In the genomic region with DNA sequence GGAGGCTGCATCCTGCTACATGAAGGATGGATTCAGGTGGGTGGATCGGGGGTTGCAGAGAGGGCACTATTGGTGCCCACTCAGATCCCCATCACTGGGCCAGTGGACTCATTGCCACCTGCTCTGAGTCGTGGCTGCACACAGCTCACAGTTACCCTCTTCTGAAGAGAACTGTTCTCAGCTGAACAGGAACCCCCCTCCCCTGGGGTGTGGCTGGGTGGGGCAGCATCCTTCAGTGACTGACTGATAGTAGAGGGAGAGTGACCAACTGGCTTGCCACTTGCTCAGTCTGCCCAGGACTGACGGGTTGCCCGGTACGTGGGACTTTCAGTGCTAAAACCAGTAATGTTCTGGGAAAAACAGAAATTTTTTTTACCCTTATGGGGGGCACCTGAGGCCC, we compare ENCODE assay signal across 6 cellular contexts.
"Had no signal": no experiment of that assay in that cellular context is flagged by ENCODE, and none has a peak within 500 bp of the region (broad histone marks: within the 10 kb centered on the region; RNA-seq: fewer than 3 reads in every experiment).

No MANE protein-coding gene starts in this region.

- H3K36me3 Mint-ChIP-seq: IgD-negative memory B cell had no signal

- H3K4me3 ChIP-seq: GM23338 had no signal

- H3K4me1 Mint-ChIP-seq: GM23338, IgD-negative memory B cell had no signal

- H3K4me2 ChIP-seq: GM23338 had no signal

- H3K27me3 Mint-ChIP-seq: IgD-negative memory B cell had no signal

- H3K27ac ChIP-seq: HL-60 had no signal

- H3K27ac Mint-ChIP-seq: GM23338, IgD-negative memory B cell had no signal

- DNase-seq: H9, HCEC 1CT had no signal

- ATAC-seq: GM23338, HepG2 had no signal

- H3K4me3 Mint-ChIP-seq: GM23338, H9, IgD-negative memory B cell had no signal

- H2AFZ ChIP-seq: GM23338 had no signal
